10 cellular contexts compared by ENCODE assay signal in genomic region chr9:136079211-136079915, GRCh38. TPM values are rescaled to one million over a fixed set of nuclear protein-coding genes. Genes with fewer than 3 reads are reported as not detected.
DNase-seq lines count a peak whose midpoint lies in the region; ATAC-seq and TF ChIP-seq lines count a peak whose summit lies in the region.
"Had no signal": no experiment of that assay in that cellular context is flagged by ENCODE, and none has a peak within 500 bp of the region (broad histone marks: within the 10 kb centered on the region; RNA-seq: fewer than 3 reads in every experiment).

No MANE protein-coding gene starts in this region.

- WGBS in prostate gland: 38% methylated on average over 12 of the region's 16 CpGs

- no peaks in the 10 kb centered on the region for H3K27me3 ChIP-seq in prostate gland (replicated peaks; ENCODE audit: insufficient read depth)

- peak; percentile 44 for DNase-seq in D341Med (ENCODE audit: low spot score)
- peak; percentile 94 for DNase-seq in NCI-H69 (lab: John Stamatoyannopoulos, UW)
- no peak for DNase-seq in prostate gland (ENCODE audit: low spot score)
- no peak for DNase-seq in AG08395 (ENCODE audit: low spot score)
- no peak for DNase-seq in dermis blood vessel endothelial cell
- no peak for DNase-seq in activated CD4-positive, alpha-beta T cell treated with anti-CD3 and anti-CD28 coated beads for 4 hours
- DNase-seq: activated CD8-positive, alpha-beta T cell treated with anti-CD3 and anti-CD28 coated beads for 36 hours; Karpas-422 had no signal

- TF ChIP-seq CTCF in prostate gland (IDR thresholded peaks at IDR 0.05): no peak

- no peak overlapping the region for H3K4me3 ChIP-seq in prostate gland

- intact Hi-C loops in prostate gland (cut with DNase I): no loop called here

- no peaks in the 10 kb centered on the region for H3K36me3 ChIP-seq in prostate gland

- ATAC-seq in esophagus mucosa (peak; percentile 28), GM19463 (IDR thresholded peaks at IDR 0.05; ENCODE audit: unreplicated experiment) (no peak)
- ATAC-seq: activated CD8-positive, alpha-beta T cell treated with anti-CD3 and anti-CD28 coated beads for 36 hours had no signal

- peak overlapping the region; percentile 11 for H3K27ac ChIP-seq in prostate gland

- H3K4me1 ChIP-seq in prostate gland (replicated peaks): peaks cover 11% of the 10 kb centered on the region

- no peaks in the 10 kb centered on the region for H3K9me3 ChIP-seq in prostate gland

- no peak for TF ChIP-seq POLR2A in prostate gland (IDR thresholded peaks at IDR 0.05)

RNA-seq across cellular contexts. Expression of gene NACC2, which starts 15.7 kb away (rescaled TPM):
- total RNA-seq in esophagus mucosa: 7.0 TPM
- 10 to 100 TPM; 24.5 to 55.2 TPM for total RNA-seq in prostate gland
- 21.6 and 26.5 TPM in 2 replicates for total RNA-seq in dermis blood vessel endothelial cell

RNA-seq across cellular contexts. Expression of gene TMEM250, which starts 39.3 kb away (rescaled TPM):
- total RNA-seq in esophagus mucosa (32.6 TPM), prostate gland (10 to 100 TPM; 44.7 to 65.1 TPM), dermis blood vessel endothelial cell (59.7 and 73.7 TPM in 2 replicates)

Comparison
In these comparisons a context has a peak if more than half of its experiments do, and no peak if none do; other contexts are left out.
1. DNase-seq: peak in D341Med (single experiment) and NCI-H69 (single experiment); none in prostate gland (single experiment), AG08395 (single experiment), dermis blood vessel endothelial cell (single experiment) and activated CD4-positive, alpha-beta T cell treated with anti-CD3 and anti-CD28 coated beads for 4 hours (0 of 2).